Comparison of ENCODE assay signal across 25 cellular contexts in the genomic region with DNA sequence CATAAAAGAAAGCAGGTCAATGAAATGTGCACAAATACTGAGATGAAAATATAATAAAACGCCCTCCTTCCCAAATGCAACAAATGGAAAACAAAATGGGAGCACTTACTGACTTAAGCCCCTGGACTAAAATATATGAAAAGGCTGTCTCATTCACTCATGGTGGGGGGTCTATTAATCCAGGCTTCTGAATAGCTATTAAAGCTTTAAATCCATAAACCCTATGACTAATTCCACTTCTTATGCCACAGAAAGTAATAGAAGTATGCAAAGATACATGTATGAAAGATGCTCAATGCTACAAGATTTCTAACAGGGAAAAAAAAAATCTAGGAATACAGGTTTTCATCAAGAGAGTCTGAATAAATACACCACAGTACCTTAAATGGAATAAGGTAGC.
"Had no signal": no experiment of that assay in that cellular context is flagged by ENCODE, and none has a peak within 500 bp of the region (broad histone marks: within the 10 kb centered on the region; RNA-seq: fewer than 3 reads in every experiment).

No MANE protein-coding gene starts in this region.

- H2AFZ ChIP-seq: parathyroid adenoma had no signal

- H3K27me3 Mint-ChIP-seq: naive thymus-derived CD8-positive, alpha-beta T cell; type B pancreatic cell had no signal

- H3K4me1 Mint-ChIP-seq: endodermal cell, neural crest cell had no signal

- H3K4me3 Mint-ChIP-seq: endodermal cell; immature natural killer cell; naive thymus-derived CD8-positive, alpha-beta T cell; neural crest cell; stimulated activated effector memory CD8-positive, alpha-beta T cell treated with anti-CD3 and anti-CD28 coated beads, Interleukin-12 subunit alpha, Interleukin-12 subunit beta, amount 100 ng/mL, for 72 hours; type B pancreatic cell had no signal

- DNase-seq: effector CD8-positive, alpha-beta T cell; endodermal cell; foreskin fibroblast; gastrocnemius medialis; heart left ventricle; hippocampal formation; immature natural killer cell; left ventricle myocardium superior; lower lobe of right lung; naive thymus-derived CD8-positive, alpha-beta T cell; right cardiac atrium; sigmoid colon; stimulated activated CD4-positive, alpha-beta T cell treated with anti-CD3 and anti-CD28 coated beads, Interleukin-2, amount 100 ng/mL, for 24 hours; stimulated activated CD4-positive, alpha-beta T cell treated with anti-CD3 and anti-CD28 coated beads, Interleukin-4, amount 100 ng/mL, for 24 hours; stimulated activated naive CD4-positive, alpha-beta T cell treated with Interleukin-2 at 50 U/mL for 16 hours; stomach; tibial artery had no signal

- H3K27ac ChIP-seq: epithelial cell of prostate, gastrocnemius medialis, heart left ventricle, lower lobe of right lung, neutrophil, parathyroid adenoma, prostate gland, sigmoid colon, stomach, tibial artery had no signal

- H3K27ac Mint-ChIP-seq: type B pancreatic cell had no signal

- H3K27me3 ChIP-seq: gastrocnemius medialis, heart left ventricle, neutrophil, sigmoid colon, stomach, tibial artery had no signal

- ATAC-seq: esophagus mucosa; gastrocnemius medialis; heart left ventricle; left ventricle myocardium superior; lower lobe of right lung; naive thymus-derived CD8-positive, alpha-beta T cell; right cardiac atrium; stimulated activated effector memory CD8-positive, alpha-beta T cell treated with anti-CD3 and anti-CD28 coated beads, Interleukin-12 subunit alpha, Interleukin-12 subunit beta, amount 100 ng/mL, for 72 hours had no signal

- H3K4me3 ChIP-seq: gastrocnemius medialis, heart left ventricle, lower lobe of right lung, prostate gland, sigmoid colon, stomach, tibial artery had no signal

- H3K9me3 ChIP-seq: gastrocnemius medialis, heart left ventricle, lower lobe of right lung, neutrophil, prostate gland, sigmoid colon, stomach, tibial artery had no signal

- H3K9me3 Mint-ChIP-seq: endodermal cell; immature natural killer cell; naive thymus-derived CD8-positive, alpha-beta T cell; neural crest cell; stimulated activated effector memory CD8-positive, alpha-beta T cell treated with anti-CD3 and anti-CD28 coated beads, Interleukin-12 subunit alpha, Interleukin-12 subunit beta, amount 100 ng/mL, for 72 hours; type B pancreatic cell had no signal

- H3K4me1 ChIP-seq: gastrocnemius medialis, lower lobe of right lung, parathyroid adenoma, prostate gland, sigmoid colon, tibial artery had no signal
